In genomic region chr12:25194211-25194610, GRCh38 we compare ENCODE assay signal across 8 cellular contexts. TPM values are rescaled to one million over a fixed set of nuclear protein-coding genes. Genes with fewer than 3 reads are reported as not detected.
DNase-seq lines count a peak whose midpoint lies in the region; ATAC-seq, FAIRE-seq and TF ChIP-seq lines count a peak whose summit lies in the region.

No MANE protein-coding gene starts in this region.

- H3K36me3 ChIP-seq in heart right ventricle (peaks cover 0 to 9% (median 0%) of the 10 kb centered on the region in 9 donors), adipocyte (ENCODE audit: control insufficient read depth, insufficient read depth, low read length, severe bottlenecking) (no peaks in the 10 kb centered on the region), mesenchymal stem cell (ENCODE audit: control insufficient read depth in 1 of 2, insufficient read depth in 2 of 2, low read depth in 1 of 2, low read length in 2 of 2) (no peaks in the 10 kb centered on the region), upper lobe of right lung (no peaks in the 10 kb centered on the region)

- H3K27ac ChIP-seq in heart right ventricle (peak overlapping the region in 5 of 10 donors; percentile 92 to 94 (median 94)), mesenchymal stem cell (ENCODE audit: low read length, poor library complexity, severe bottlenecking) (no peak overlapping the region), upper lobe of right lung (peak overlapping the region; percentile 95)

- no peak overlapping the region for H2BK15ac ChIP-seq in mesenchymal stem cell (ENCODE audit: low read depth, poor library complexity, severe bottlenecking)

- H4K8ac ChIP-seq in mesenchymal stem cell (ENCODE audit: low read length) = no peak overlapping the region

- no peak overlapping the region for H2BK5ac ChIP-seq in mesenchymal stem cell (ENCODE audit: low read depth, low read length, poor library complexity, severe bottlenecking)

- no peak overlapping the region for H3K23ac ChIP-seq in mesenchymal stem cell (ENCODE audit: low read length in 2 of 2)

- no peak overlapping the region for H2AFZ ChIP-seq in mesenchymal stem cell (ENCODE audit: low read depth, low read length)

- FAIRE-seq in GM19239 (lab: Jason Lieb, UNC) = no peak

- H3K14ac ChIP-seq in mesenchymal stem cell (ENCODE audit: low read length in 2 of 2) = no peak overlapping the region

- TF ChIP-seq CTCF in heart right ventricle (IDR thresholded peaks at IDR 0.05) = no peak
- TF ChIP-seq CTCF in upper lobe of right lung (IDR thresholded peaks at IDR 0.05) = no peak

- no peak overlapping the region for H3K18ac ChIP-seq in mesenchymal stem cell (ENCODE audit: low read depth in 1 of 2, low read length in 2 of 2)

- H3K9ac ChIP-seq in adipocyte (ENCODE audit: low read length) (peak overlapping the region; percentile 94), mesenchymal stem cell (ENCODE audit: low read length) (peak overlapping the region; percentile 99)

- no peak for DNase-seq in heart right ventricle
- DNase-seq in left cardiac atrium = no peak
- DNase-seq in adipocyte (ENCODE audit: low read depth) = peak; percentile 39
- DNase-seq in mesenchymal stem cell = peak; percentile 10
- no peak for DNase-seq in upper lobe of right lung
- DNase-seq in GM19239 (ENCODE audit: insufficient read length, low spot score) = no peak
- DNase-seq in T-helper 9 cell = no peak
- no peak for DNase-seq in NCI-H1436 (lab: John Stamatoyannopoulos, UW)

- ATAC-seq in heart right ventricle = no peak
- no peak for ATAC-seq in left cardiac atrium
- no peak for ATAC-seq in upper lobe of right lung

- no peak overlapping the region for H3K4me2 ChIP-seq in mesenchymal stem cell (ENCODE audit: low read length, poor library complexity, severe bottlenecking)

- WGBS in heart right ventricle, 2 donors = 18 to 23% methylated on average over 1 of the region's 1 CpG
- WGBS in mesenchymal stem cell = no CpG with 5 or more reads among the region's 1 CpG

- H3K27me3 ChIP-seq in heart right ventricle (no peaks in the 10 kb centered on the region), adipocyte (replicated peaks; ENCODE audit: control insufficient read depth, insufficient read depth, low read length) (no peaks in the 10 kb centered on the region), mesenchymal stem cell (ENCODE audit: control insufficient read depth in 1 of 2, insufficient read depth in 1 of 2, low read length in 2 of 2) (no peaks in the 10 kb centered on the region), upper lobe of right lung (no peaks in the 10 kb centered on the region)

- H4K91ac ChIP-seq in mesenchymal stem cell (ENCODE audit: low read length) = no peak overlapping the region

- H3K4me3 ChIP-seq in heart right ventricle (peak overlapping the region in 7 of 10 donors; percentile 60 to 84 (median 68)), adipocyte (ENCODE audit: low read length) (peak overlapping the region; percentile 93), mesenchymal stem cell (ENCODE audit: insufficient read depth in 1 of 2, low read depth in 1 of 2, low read length in 2 of 2) (peak overlapping the region in 1 of 2 experiments; percentile 94), upper lobe of right lung (peak overlapping the region; percentile 67)

- H3K79me1 ChIP-seq in mesenchymal stem cell (replicated peaks; ENCODE audit: low read length, poor library complexity, severe bottlenecking) = peaks cover 12% of the 10 kb centered on the region

- H3K4ac ChIP-seq in mesenchymal stem cell (ENCODE audit: low read depth in 1 of 2, low read length in 2 of 2) = no peak overlapping the region

- no peak overlapping the region for H2BK12ac ChIP-seq in mesenchymal stem cell (ENCODE audit: low read length in 2 of 2)

- H2AK5ac ChIP-seq in mesenchymal stem cell (ENCODE audit: low read length, severe bottlenecking) = no peak overlapping the region

- H3K4me1 ChIP-seq in heart right ventricle = peaks cover 3 to 30% (median 18%) of the 10 kb centered on the region in 9 donors
- H3K4me1 ChIP-seq in adipocyte (ENCODE audit: control insufficient read depth, insufficient read depth, low read length) = peaks cover 18% of the 10 kb centered on the region
- H3K4me1 ChIP-seq in mesenchymal stem cell (ENCODE audit: control insufficient read depth, insufficient read depth, low read depth, low read length) = peaks cover 4% of the 10 kb centered on the region
- peaks cover 15% of the 10 kb centered on the region for H3K4me1 ChIP-seq in upper lobe of right lung

- intact Hi-C loops in heart right ventricle (cut with DNase I) = loop anchor here in 2 of 10 donors (2.0 kb wide), 1 partner anchor 57 kb away; the partner anchor contains the start of gene KRAS (in 2 of the 2)
- intact Hi-C loops in left cardiac atrium (cut with DNase I) = no loop called here
- intact Hi-C loops in upper lobe of right lung (cut with DNase I) = no loop called here

- no peaks in the 10 kb centered on the region for H3K9me3 ChIP-seq in heart right ventricle
- no peaks in the 10 kb centered on the region for H3K9me3 ChIP-seq in adipocyte (ENCODE audit: control insufficient read depth, low read length)
- H3K9me3 ChIP-seq in mesenchymal stem cell (ENCODE audit: control insufficient read depth, low read length) = no peaks in the 10 kb centered on the region
- H3K9me3 ChIP-seq in upper lobe of right lung = no peaks in the 10 kb centered on the region

- H2BK120ac ChIP-seq in mesenchymal stem cell (ENCODE audit: low read depth, low read length) = no peak overlapping the region

RNA-seq across cellular contexts. Expression of gene DNAI7, which starts 0.7 kb away (rescaled TPM):
- total RNA-seq in heart right ventricle (1 to 10 TPM in 4 of 10 donors, under 1 TPM in 6; 0.47 to 1.8 (median 0.86) TPM), left cardiac atrium (1 to 10 TPM in 1 of 2 donors, under 1 TPM in 1; 0.94 to 1.3 TPM), upper lobe of right lung (0.49 TPM)
- polyA plus RNA-seq in heart right ventricle = under 1 TPM; 0.04 to 0.15 TPM
- polyA plus RNA-seq in mesenchymal stem cell (2013, experiment 1 of 2) = not detected
- polyA plus RNA-seq in mesenchymal stem cell (2013, experiment 2 of 2) = 0.04 TPM

RNA-seq across cellular contexts. Expression of gene ETFRF1, which starts 0.8 kb away (rescaled TPM):
- total RNA-seq in heart right ventricle (10 to 100 TPM; 44.2 to 67.6 (median 52.2) TPM), left cardiac atrium (10 to 100 TPM; 41.0 to 45.0 TPM), upper lobe of right lung (21.9 TPM)
- 10 to 100 TPM; 28.1 to 37.2 TPM for polyA plus RNA-seq in heart right ventricle
- 26.2 TPM for polyA plus RNA-seq in mesenchymal stem cell (2013, experiment 1 of 2)
- polyA plus RNA-seq in mesenchymal stem cell (2013, experiment 2 of 2) = 26.9 TPM

RNA-seq across cellular contexts. Expression of gene KRAS, which starts 56.5 kb away (rescaled TPM):
- total RNA-seq in heart right ventricle = 10 to 100 TPM in 8 of 10 donors, 1 to 10 TPM in 2; 8.4 to 14.1 (median 11.7) TPM
- 1 to 10 TPM; 3.4 to 7.1 TPM for polyA plus RNA-seq in heart right ventricle
- 10 to 100 TPM; 12.3 to 14.9 TPM for total RNA-seq in left cardiac atrium
- 26.5 TPM for polyA plus RNA-seq in mesenchymal stem cell (2013, experiment 1 of 2)
- polyA plus RNA-seq in mesenchymal stem cell (2013, experiment 2 of 2) = 26.4 TPM
- total RNA-seq in upper lobe of right lung = 26.7 TPM

Comparison
In these comparisons a context has a peak if more than half of its experiments do, and no peak if none do; other contexts are left out.
1. DNase-seq: peak in adipocyte (single experiment) and mesenchymal stem cell (single experiment); none in heart right ventricle (0 of 2), left cardiac atrium (single experiment), upper lobe of right lung (single experiment), GM19239 (single experiment), T-helper 9 cell (single experiment) and NCI-H1436 (single experiment).